ENCODE assay signal across 1 cellular context in genomic region chr13:111256458-111256857, GRCh38.
TF ChIP-seq lines count a peak whose summit lies in the region.

No MANE protein-coding gene starts in this region.

TF ChIP-seq in HepG2, 621 proteins besides CTCF, POLR2A, EP300 and RAD21 (continued from another document):
- TF ChIP-seq ZNF609 (CRISPR knock-in tag; IDR thresholded peaks at IDR 0.05; ENCODE audit: borderline replicate concordance), result no peak
- no peak for TF ChIP-seq ZBTB7A (CRISPR knock-in tag; IDR thresholded peaks at IDR 0.05)
- no peak for TF ChIP-seq ZNF274 (CRISPR knock-in tag; IDR thresholded peaks at IDR 0.05)
- TF ChIP-seq ZNF552 (CRISPR knock-in tag; IDR thresholded peaks at IDR 0.05; ENCODE audit: borderline replicate concordance), result no peak
- TF ChIP-seq ZNF660 (CRISPR knock-in tag; IDR thresholded peaks at IDR 0.05; ENCODE audit: borderline replicate concordance, low read depth), result no peak
- no peak for TF ChIP-seq ZNF260 (CRISPR knock-in tag; IDR thresholded peaks at IDR 0.05; ENCODE audit: borderline replicate concordance, low read depth)
- TF ChIP-seq AHR (CRISPR knock-in tag; IDR thresholded peaks at IDR 0.05), result no peak
- no peak for TF ChIP-seq MZF1 (CRISPR knock-in tag; IDR thresholded peaks at IDR 0.05; ENCODE audit: borderline replicate concordance)
- no peak for TF ChIP-seq NR2F6 (IDR thresholded peaks at IDR 0.05)
- TF ChIP-seq NR2F6 (CRISPR knock-in tag; IDR thresholded peaks at IDR 0.05), result no peak
- TF ChIP-seq ZBTB33 (CRISPR knock-in tag; IDR thresholded peaks at IDR 0.05), result no peak
- TF ChIP-seq ZNF574 (CRISPR knock-in tag; IDR thresholded peaks at IDR 0.05), result no peak
- TF ChIP-seq LBX2 (CRISPR knock-in tag; IDR thresholded peaks at IDR 0.05; ENCODE audit: borderline replicate concordance), result no peak
- no peak for TF ChIP-seq RXRB (CRISPR knock-in tag; IDR thresholded peaks at IDR 0.05; ENCODE audit: borderline replicate concordance)
- no peak for TF ChIP-seq HOXA9 (CRISPR knock-in tag; IDR thresholded peaks at IDR 0.05; ENCODE audit: borderline replicate concordance)
